In the genomic region with DNA sequence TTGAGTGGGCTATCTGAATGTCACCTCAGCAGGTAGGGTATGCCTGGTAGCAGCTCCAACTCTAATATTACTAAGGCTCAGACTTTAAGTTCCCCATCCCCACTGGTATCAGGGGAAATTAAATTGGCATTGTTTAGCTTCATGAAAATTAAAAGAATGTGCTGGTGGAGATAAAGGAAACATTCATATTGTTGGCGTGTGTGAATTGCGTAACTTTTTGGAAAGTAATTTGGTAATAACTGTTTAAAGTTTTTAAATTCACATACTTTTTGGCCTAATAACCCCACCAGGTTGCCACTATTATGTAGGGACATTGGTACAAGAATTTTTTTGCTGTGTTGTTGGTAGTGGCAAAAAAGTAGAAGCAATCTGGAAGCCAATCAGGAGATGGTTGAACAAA, we compare ENCODE assay signal across 1 cellular context.
A peak's percentile ranks its signal among the peaks of the same experiment; 100 is the strongest.
TF ChIP-seq lines count a peak whose summit lies in the region.

No MANE protein-coding gene starts in this region.

TF ChIP-seq in HepG2, 621 proteins besides CTCF, POLR2A, EP300 and RAD21:
- TF ChIP-seq CEBPB (IDR thresholded peaks at IDR 0.05; ENCODE audit: borderline replicate concordance, low read depth, low read length) (peak; percentile 81), PHB2 (IDR thresholded peaks at IDR 0.05; ENCODE audit: partially characterized antibody) (no peak)
